1 cellular context compared by ENCODE assay signal in the genomic region with DNA sequence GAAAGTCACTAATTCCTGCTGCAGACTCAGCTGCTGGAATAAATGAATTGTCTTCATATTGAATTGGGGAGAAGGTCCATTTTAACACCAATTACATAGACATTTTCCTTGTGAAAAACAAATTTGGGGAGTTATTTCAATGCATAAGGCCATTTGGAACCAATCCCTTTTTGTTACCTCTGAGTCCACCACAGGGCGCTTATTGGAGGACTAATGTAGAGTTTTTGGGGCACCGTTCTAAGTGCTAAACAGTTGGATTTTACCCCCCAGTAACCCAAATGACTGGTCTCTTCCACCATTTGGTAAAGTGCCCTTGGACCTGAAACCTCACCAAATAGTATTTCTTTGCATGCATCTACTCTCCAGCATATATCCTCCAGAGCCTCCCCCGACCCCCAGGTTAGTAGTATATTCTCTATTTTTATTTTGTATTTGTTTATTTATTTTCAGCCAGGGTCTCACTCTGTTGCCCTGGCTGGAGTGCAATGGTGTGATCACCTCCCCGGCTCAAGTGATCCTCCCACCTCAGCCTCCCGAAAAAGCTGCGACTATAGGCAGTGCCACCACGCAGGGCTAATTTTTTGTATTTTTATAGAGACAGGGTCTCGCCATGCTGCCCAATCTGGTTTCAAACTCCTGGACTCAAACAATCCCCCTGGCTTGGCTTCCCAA.
TF ChIP-seq lines count a peak whose summit lies in the region.

No MANE protein-coding gene starts in this region.

TF ChIP-seq in endothelial cell of umbilical vein, 7 proteins besides CTCF, POLR2A, EP300 and RAD21:
- no peak for TF ChIP-seq POLR2AphosphoS5 (IDR thresholded peaks at IDR 0.05; ENCODE audit: insufficient read depth, low read depth, low read length)
- TF ChIP-seq FOS (IDR thresholded peaks at IDR 0.05; ENCODE audit: borderline replicate concordance, insufficient read depth, low read length), result no peak
- no peak for TF ChIP-seq MYC (IDR thresholded peaks at IDR 0.05; ENCODE audit: low read depth, low read length)
- TF ChIP-seq, protein P1, sequence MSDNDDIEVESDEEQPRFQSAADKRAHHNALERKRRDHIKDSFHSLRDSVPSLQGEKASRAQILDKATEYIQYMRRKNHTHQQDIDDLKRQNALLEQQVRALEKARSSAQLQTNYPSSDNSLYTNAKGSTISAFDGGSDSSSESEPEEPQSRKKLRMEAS (IDR thresholded peaks at IDR 0.05; ENCODE audit: insufficient read depth, insufficient read length), result no peak
- TF ChIP-seq GATA2 (IDR thresholded peaks at IDR 0.05; ENCODE audit: insufficient read depth, insufficient read length, low read depth, low read length), result no peak
- TF ChIP-seq EZH2 (IDR thresholded peaks at IDR 0.05; ENCODE audit: borderline replicate concordance, low read depth, low read length, severe bottlenecking), result no peak
- no peak for TF ChIP-seq JUN (IDR thresholded peaks at IDR 0.05; ENCODE audit: borderline replicate concordance, insufficient read depth, insufficient read length, low read depth)
